In genomic region chr7:92448185-92448747, GRCh38 we compare ENCODE assay signal across 1 cellular context.
TF ChIP-seq lines count a peak whose summit lies in the region.

No MANE protein-coding gene starts in this region.

TF ChIP-seq in H1, 55 proteins besides CTCF, POLR2A, EP300 and RAD21 (continued from another document):
- TF ChIP-seq, protein P1, sequence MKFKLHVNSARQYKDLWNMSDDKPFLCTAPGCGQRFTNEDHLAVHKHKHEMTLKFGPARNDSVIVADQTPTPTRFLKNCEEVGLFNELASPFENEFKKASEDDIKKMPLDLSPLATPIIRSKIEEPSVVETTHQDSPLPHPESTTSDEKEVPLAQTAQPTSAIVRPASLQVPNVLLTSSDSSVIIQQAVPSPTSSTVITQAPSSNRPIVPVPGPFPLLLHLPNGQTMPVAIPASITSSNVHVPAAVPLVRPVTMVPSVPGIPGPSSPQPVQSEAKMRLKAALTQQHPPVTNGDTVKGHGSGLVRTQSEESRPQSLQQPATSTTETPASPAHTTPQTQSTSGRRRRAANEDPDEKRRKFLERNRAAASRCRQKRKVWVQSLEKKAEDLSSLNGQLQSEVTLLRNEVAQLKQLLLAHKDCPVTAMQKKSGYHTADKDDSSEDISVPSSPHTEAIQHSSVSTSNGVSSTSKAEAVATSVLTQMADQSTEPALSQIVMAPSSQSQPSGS (IDR thresholded peaks at IDR 0.05; ENCODE audit: low read length): 0 out of 2 replicates have a peak, but pooled peaks have one; percentile 59
